Comparison of ENCODE assay signal across 10 cellular contexts in the genomic region with DNA sequence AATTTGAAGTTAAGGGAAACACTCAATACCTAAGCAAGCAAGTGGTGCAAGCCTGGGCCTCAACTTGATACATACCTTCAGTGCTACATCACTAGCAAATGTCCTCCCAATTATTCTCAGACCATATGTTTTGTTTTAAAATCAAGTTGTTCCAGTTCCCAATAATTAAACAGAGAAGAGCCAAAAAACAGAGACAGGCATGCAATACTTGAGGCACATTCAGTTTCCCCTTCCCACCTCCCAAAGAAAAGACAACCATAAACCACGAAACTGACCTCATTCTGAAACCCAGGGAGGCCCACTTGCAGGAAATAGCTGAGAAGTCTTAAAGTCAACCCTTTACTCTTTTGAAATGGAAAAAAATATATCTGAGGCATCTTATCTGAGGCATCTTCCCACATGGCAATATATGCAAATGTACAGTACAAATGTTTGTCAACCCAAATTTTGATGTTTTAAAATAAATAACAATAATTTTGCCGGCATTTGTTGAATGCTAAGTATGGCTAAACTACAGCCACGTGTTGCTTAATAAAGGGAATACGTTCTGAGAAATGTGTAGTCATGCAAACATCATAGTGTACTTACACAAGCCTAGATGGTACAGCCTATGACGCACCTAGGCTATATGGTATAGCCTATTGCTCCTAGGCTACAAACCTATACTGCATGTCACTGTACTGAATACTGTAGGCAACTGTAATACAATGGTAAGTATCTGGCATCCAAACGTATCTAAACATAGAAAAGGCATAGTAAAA.
A peak's percentile ranks its signal among the peaks of the same experiment; 100 is the strongest.
DNase-seq lines count a peak whose midpoint lies in the region; ATAC-seq and TF ChIP-seq lines count a peak whose summit lies in the region.
"Had no signal": no experiment of that assay in that cellular context is flagged by ENCODE, and none has a peak within 500 bp of the region (broad histone marks: within the 10 kb centered on the region; RNA-seq: fewer than 3 reads in every experiment).

No MANE protein-coding gene starts in this region.

- H3K9me3 Mint-ChIP-seq in activated CD8-positive, alpha-beta memory T cell treated with anti-CD3 and anti-CD28 coated beads, Interleukin-2, amount 10 ng/mL, durations not matched to agents 7 days and 5 days (ENCODE audit: low read depth) = no peaks in the 10 kb centered on the region
- no peaks in the 10 kb centered on the region for H3K9me3 Mint-ChIP-seq in T-helper 1 cell treated with Interleukin-12 subunit alpha and Interleukin-12 subunit beta and Interleukin-4 antibody, amounts not matched to agents 30 μg/mL and 1 μg/mL, for 36 hours
- no peaks in the 10 kb centered on the region for H3K9me3 Mint-ChIP-seq in endothelial cell (ENCODE audit: unreplicated experiment)
- H3K9me3 Mint-ChIP-seq in stimulated activated naive CD8-positive, alpha-beta T cell treated with anti-CD3 and anti-CD28 coated beads, Interleukin-15, Interleukin-2, amounts not matched to agents 100 ng/mL and 50 ng/mL, for 24 hours = no peaks in the 10 kb centered on the region
- H3K9me3 Mint-ChIP-seq: stimulated activated memory B cell treated with anti-CD40 and anti-IgM and Interleukin-4, amounts not matched to agents 10 μg/mL and 1 μg/mL and 100 μg/mL, for 72 hours had no signal

- DNase-seq in activated CD8-positive, alpha-beta memory T cell treated with anti-CD3 and anti-CD28 coated beads, Interleukin-2, amount 10 ng/mL, durations not matched to agents 7 days and 5 days = peak; percentile 64
- DNase-seq in activated CD8-positive, alpha-beta memory T cell treated with anti-CD3 and anti-CD28 coated beads, Interleukin-2, amount 50 U/mL, for 48 hours = no peak
- DNase-seq in endothelial cell (ENCODE audit: low spot score) (no peak), NCI-H510A treated with DMSO at 0.1 percent for 48 hours (lab: John Stamatoyannopoulos, UW) (no peak)
- DNase-seq: NCI-H1048 had no signal

- TF ChIP-seq CTCF in endothelial cell (IDR thresholded peaks at IDR 0.05; ENCODE audit: unreplicated experiment) = no peak

- CTCF ChIA-PET in activated CD8-positive, alpha-beta memory T cell treated with anti-CD3 and anti-CD28 coated beads, Interleukin-2, amount 10 ng/mL, durations not matched to agents 7 days and 5 days (lab: Charles Lee) = no interaction called here

- H3K4me1 Mint-ChIP-seq in activated CD8-positive, alpha-beta memory T cell treated with anti-CD3 and anti-CD28 coated beads, Interleukin-2, amount 10 ng/mL, durations not matched to agents 7 days and 5 days = peaks cover 43% of the 10 kb centered on the region
- peaks cover 48% of the 10 kb centered on the region for H3K4me1 Mint-ChIP-seq in T-helper 1 cell treated with Interleukin-12 subunit alpha and Interleukin-12 subunit beta and Interleukin-4 antibody, amounts not matched to agents 30 μg/mL and 1 μg/mL, for 36 hours (ENCODE audit: low read depth)
- H3K4me1 Mint-ChIP-seq in endothelial cell (ENCODE audit: unreplicated experiment) = peaks cover 35% of the 10 kb centered on the region
- peaks cover 68% of the 10 kb centered on the region for H3K4me1 Mint-ChIP-seq in stimulated activated naive CD8-positive, alpha-beta T cell treated with anti-CD3 and anti-CD28 coated beads, Interleukin-15, Interleukin-2, amounts not matched to agents 100 ng/mL and 50 ng/mL, for 24 hours (ENCODE audit: low read depth)

- H3K4me3 Mint-ChIP-seq in activated CD8-positive, alpha-beta memory T cell treated with anti-CD3 and anti-CD28 coated beads, Interleukin-2, amount 10 ng/mL, durations not matched to agents 7 days and 5 days = peak overlapping the region; percentile 4
- H3K4me3 Mint-ChIP-seq in T-helper 1 cell treated with Interleukin-12 subunit alpha and Interleukin-12 subunit beta and Interleukin-4 antibody, amounts not matched to agents 30 μg/mL and 1 μg/mL, for 36 hours = peak overlapping the region; percentile 35
- peak overlapping the region; percentile 1 for H3K4me3 Mint-ChIP-seq in endothelial cell (ENCODE audit: unreplicated experiment)
- peak overlapping the region; percentile 68 for H3K4me3 Mint-ChIP-seq in stimulated activated naive CD8-positive, alpha-beta T cell treated with anti-CD3 and anti-CD28 coated beads, Interleukin-15, Interleukin-2, amounts not matched to agents 100 ng/mL and 50 ng/mL, for 24 hours
- H3K4me3 Mint-ChIP-seq: stimulated activated memory B cell treated with anti-CD40 and anti-IgM and Interleukin-4, amounts not matched to agents 10 μg/mL and 1 μg/mL and 100 μg/mL, for 72 hours had no signal

- ATAC-seq in activated CD8-positive, alpha-beta memory T cell treated with anti-CD3 and anti-CD28 coated beads, Interleukin-2, amount 10 ng/mL, durations not matched to agents 7 days and 5 days = peak; percentile 82
- ATAC-seq in HG02973 (IDR thresholded peaks at IDR 0.05; ENCODE audit: unreplicated experiment) (no peak), HG02642 (IDR thresholded peaks at IDR 0.05; ENCODE audit: poor library complexity, unreplicated experiment) (no peak)
- ATAC-seq: stimulated activated memory B cell treated with anti-CD40 and anti-IgM and Interleukin-4, amounts not matched to agents 10 μg/mL and 1 μg/mL and 100 μg/mL, for 72 hours had no signal

- peak overlapping the region; percentile 20 for H3K27ac Mint-ChIP-seq in activated CD8-positive, alpha-beta memory T cell treated with anti-CD3 and anti-CD28 coated beads, Interleukin-2, amount 10 ng/mL, durations not matched to agents 7 days and 5 days
- H3K27ac Mint-ChIP-seq in T-helper 1 cell treated with Interleukin-12 subunit alpha and Interleukin-12 subunit beta and Interleukin-4 antibody, amounts not matched to agents 30 μg/mL and 1 μg/mL, for 36 hours = peak overlapping the region; percentile 61
- no peak overlapping the region for H3K27ac Mint-ChIP-seq in endothelial cell (ENCODE audit: unreplicated experiment)
- H3K27ac Mint-ChIP-seq in stimulated activated naive CD8-positive, alpha-beta T cell treated with anti-CD3 and anti-CD28 coated beads, Interleukin-15, Interleukin-2, amounts not matched to agents 100 ng/mL and 50 ng/mL, for 24 hours = peak overlapping the region; percentile 89
- H3K27ac Mint-ChIP-seq: stimulated activated memory B cell treated with anti-CD40 and anti-IgM and Interleukin-4, amounts not matched to agents 10 μg/mL and 1 μg/mL and 100 μg/mL, for 72 hours had no signal

- H3K27me3 Mint-ChIP-seq in activated CD8-positive, alpha-beta memory T cell treated with anti-CD3 and anti-CD28 coated beads, Interleukin-2, amount 10 ng/mL, durations not matched to agents 7 days and 5 days = no peaks in the 10 kb centered on the region
- H3K27me3 Mint-ChIP-seq in T-helper 1 cell treated with Interleukin-12 subunit alpha and Interleukin-12 subunit beta and Interleukin-4 antibody, amounts not matched to agents 30 μg/mL and 1 μg/mL, for 36 hours (ENCODE audit: low read depth) = no peaks in the 10 kb centered on the region
- peaks cover 3% of the 10 kb centered on the region for H3K27me3 Mint-ChIP-seq in endothelial cell (ENCODE audit: unreplicated experiment)
- H3K27me3 Mint-ChIP-seq in stimulated activated naive CD8-positive, alpha-beta T cell treated with anti-CD3 and anti-CD28 coated beads, Interleukin-15, Interleukin-2, amounts not matched to agents 100 ng/mL and 50 ng/mL, for 24 hours = no peaks in the 10 kb centered on the region
- H3K27me3 Mint-ChIP-seq: stimulated activated memory B cell treated with anti-CD40 and anti-IgM and Interleukin-4, amounts not matched to agents 10 μg/mL and 1 μg/mL and 100 μg/mL, for 72 hours had no signal

- peaks cover 21% of the 10 kb centered on the region for H3K36me3 Mint-ChIP-seq in activated CD8-positive, alpha-beta memory T cell treated with anti-CD3 and anti-CD28 coated beads, Interleukin-2, amount 10 ng/mL, durations not matched to agents 7 days and 5 days
- peaks cover 17% of the 10 kb centered on the region for H3K36me3 Mint-ChIP-seq in T-helper 1 cell treated with Interleukin-12 subunit alpha and Interleukin-12 subunit beta and Interleukin-4 antibody, amounts not matched to agents 30 μg/mL and 1 μg/mL, for 36 hours (ENCODE audit: low read depth)
- peaks cover 4% of the 10 kb centered on the region for H3K36me3 Mint-ChIP-seq in endothelial cell (ENCODE audit: low read depth, unreplicated experiment)
- H3K36me3 Mint-ChIP-seq in stimulated activated naive CD8-positive, alpha-beta T cell treated with anti-CD3 and anti-CD28 coated beads, Interleukin-15, Interleukin-2, amounts not matched to agents 100 ng/mL and 50 ng/mL, for 24 hours (ENCODE audit: low read depth) = peaks cover 11% of the 10 kb centered on the region
- H3K36me3 Mint-ChIP-seq: stimulated activated memory B cell treated with anti-CD40 and anti-IgM and Interleukin-4, amounts not matched to agents 10 μg/mL and 1 μg/mL and 100 μg/mL, for 72 hours had no signal

Comparison
In these comparisons a context has a peak if more than half of its experiments do, and no peak if none do; other contexts are left out.
1. H3K4me3 Mint-ChIP-seq: peak in every context shown above with its lines; median percentile 68 in stimulated activated naive CD8-positive, alpha-beta T cell treated with anti-CD3 and anti-CD28 coated beads, Interleukin-15, Interleukin-2, amounts not matched to agents 100 ng/mL and 50 ng/mL, for 24 hours; 35 in T-helper 1 cell treated with Interleukin-12 subunit alpha and Interleukin-12 subunit beta and Interleukin-4 antibody, amounts not matched to agents 30 μg/mL and 1 μg/mL, for 36 hours; 4 in activated CD8-positive, alpha-beta memory T cell treated with anti-CD3 and anti-CD28 coated beads, Interleukin-2, amount 10 ng/mL, durations not matched to agents 7 days and 5 days; 1 in endothelial cell.